ENCODE assay signal across 1 cellular context in the genomic region with DNA sequence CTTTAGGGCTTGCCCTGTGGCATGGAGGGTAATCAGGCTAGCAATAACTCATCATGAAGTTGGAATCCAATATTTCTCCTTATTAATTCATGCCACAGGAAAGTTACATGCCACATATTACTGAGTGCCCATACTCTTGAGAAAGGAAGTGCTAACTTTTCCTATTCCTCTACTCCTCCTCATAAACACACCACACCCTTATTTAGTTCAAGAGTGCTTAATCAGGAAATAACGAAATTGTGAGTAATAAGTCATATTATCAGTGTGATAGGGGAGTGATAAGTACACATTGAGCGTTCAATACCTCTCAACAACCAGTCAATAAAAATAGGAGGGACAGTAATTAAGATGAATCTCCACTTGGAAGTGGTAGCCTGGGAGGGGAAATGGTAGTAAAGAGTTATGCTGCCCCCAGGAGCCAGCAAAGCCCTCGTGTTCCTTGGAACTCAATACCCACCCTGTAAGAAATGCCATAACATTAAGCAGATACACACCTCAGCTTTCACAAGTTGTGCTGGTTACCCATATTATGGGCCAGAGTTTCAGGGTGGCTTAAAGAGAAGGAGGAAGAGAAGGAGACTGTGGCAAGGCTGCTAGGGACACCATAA.
TF ChIP-seq lines count a peak whose summit lies in the region.

No MANE protein-coding gene starts in this region.

TF ChIP-seq in SK-N-SH treated with all-trans-retinoic acid at 6 μM for 48 hours, 23 proteins besides CTCF, POLR2A, EP300 and RAD21:
- no peak for TF ChIP-seq CSDC2 (CRISPR knock-in tag; IDR thresholded peaks at IDR 0.05)
- no peak for TF ChIP-seq RARB (CRISPR knock-in tag; IDR thresholded peaks at IDR 0.05)
- no peak for TF ChIP-seq ZFP30 (CRISPR knock-in tag; IDR thresholded peaks at IDR 0.05)
- TF ChIP-seq SNAI2 (CRISPR knock-in tag; IDR thresholded peaks at IDR 0.05): no peak
- no peak for TF ChIP-seq ESRRG (CRISPR knock-in tag; IDR thresholded peaks at IDR 0.05)
- no peak for TF ChIP-seq ZNF70 (CRISPR knock-in tag; IDR thresholded peaks at IDR 0.05)
- no peak for TF ChIP-seq ARNTL (CRISPR knock-in tag; IDR thresholded peaks at IDR 0.05; ENCODE audit: borderline replicate concordance, low read depth)
- no peak for TF ChIP-seq BACH2 (CRISPR knock-in tag; IDR thresholded peaks at IDR 0.05; ENCODE audit: borderline replicate concordance)
- no peak for TF ChIP-seq TCF4 (CRISPR knock-in tag; IDR thresholded peaks at IDR 0.05; ENCODE audit: borderline replicate concordance)
- no peak for TF ChIP-seq ZC3H10 (CRISPR knock-in tag; IDR thresholded peaks at IDR 0.05)
- no peak for TF ChIP-seq PPARA (CRISPR knock-in tag; IDR thresholded peaks at IDR 0.05; ENCODE audit: borderline replicate concordance)
- no peak for TF ChIP-seq TOX (CRISPR knock-in tag; IDR thresholded peaks at IDR 0.05; ENCODE audit: borderline replicate concordance)
- no peak for TF ChIP-seq ISL1 (CRISPR knock-in tag; IDR thresholded peaks at IDR 0.05)
- TF ChIP-seq, protein P1, sequence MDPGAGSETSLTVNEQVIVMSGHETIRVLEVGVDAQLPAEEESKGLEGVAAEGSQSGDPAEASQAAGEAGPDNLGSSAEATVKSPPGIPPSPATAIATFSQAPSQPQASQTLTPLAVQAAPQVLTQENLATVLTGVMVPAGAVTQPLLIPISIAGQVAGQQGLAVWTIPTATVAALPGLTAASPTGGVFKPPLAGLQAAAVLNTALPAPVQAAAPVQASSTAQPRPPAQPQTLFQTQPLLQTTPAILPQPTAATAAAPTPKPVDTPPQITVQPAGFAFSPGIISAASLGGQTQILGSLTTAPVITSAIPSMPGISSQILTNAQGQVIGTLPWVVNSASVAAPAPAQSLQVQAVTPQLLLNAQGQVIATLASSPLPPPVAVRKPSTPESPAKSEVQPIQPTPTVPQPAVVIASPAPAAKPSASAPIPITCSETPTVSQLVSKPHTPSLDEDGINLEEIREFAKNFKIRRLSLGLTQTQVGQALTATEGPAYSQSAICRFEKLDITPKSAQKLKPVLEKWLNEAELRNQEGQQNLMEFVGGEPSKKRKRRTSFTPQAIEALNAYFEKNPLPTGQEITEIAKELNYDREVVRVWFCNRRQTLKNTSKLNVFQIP (CRISPR knock-in tag; IDR thresholded peaks at IDR 0.05; ENCODE audit: borderline replicate concordance, low read depth): no peak
- no peak for TF ChIP-seq ZFP3 (CRISPR knock-in tag; IDR thresholded peaks at IDR 0.05)
- TF ChIP-seq, protein P2, sequence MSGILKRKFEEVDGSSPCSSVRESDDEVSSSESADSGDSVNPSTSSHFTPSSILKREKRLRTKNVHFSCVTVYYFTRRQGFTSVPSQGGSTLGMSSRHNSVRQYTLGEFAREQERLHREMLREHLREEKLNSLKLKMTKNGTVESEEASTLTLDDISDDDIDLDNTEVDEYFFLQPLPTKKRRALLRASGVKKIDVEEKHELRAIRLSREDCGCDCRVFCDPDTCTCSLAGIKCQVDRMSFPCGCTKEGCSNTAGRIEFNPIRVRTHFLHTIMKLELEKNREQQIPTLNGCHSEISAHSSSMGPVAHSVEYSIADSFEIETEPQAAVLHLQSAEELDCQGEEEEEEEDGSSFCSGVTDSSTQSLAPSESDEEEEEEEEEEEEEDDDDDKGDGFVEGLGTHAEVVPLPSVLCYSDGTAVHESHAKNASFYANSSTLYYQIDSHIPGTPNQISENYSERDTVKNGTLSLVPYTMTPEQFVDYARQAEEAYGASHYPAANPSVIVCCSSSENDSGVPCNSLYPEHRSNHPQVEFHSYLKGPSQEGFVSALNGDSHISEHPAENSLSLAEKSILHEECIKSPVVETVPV (CRISPR knock-in tag; IDR thresholded peaks at IDR 0.05): no peak
- no peak for TF ChIP-seq ZNF8 (CRISPR knock-in tag; IDR thresholded peaks at IDR 0.05)
- TF ChIP-seq, protein P3, sequence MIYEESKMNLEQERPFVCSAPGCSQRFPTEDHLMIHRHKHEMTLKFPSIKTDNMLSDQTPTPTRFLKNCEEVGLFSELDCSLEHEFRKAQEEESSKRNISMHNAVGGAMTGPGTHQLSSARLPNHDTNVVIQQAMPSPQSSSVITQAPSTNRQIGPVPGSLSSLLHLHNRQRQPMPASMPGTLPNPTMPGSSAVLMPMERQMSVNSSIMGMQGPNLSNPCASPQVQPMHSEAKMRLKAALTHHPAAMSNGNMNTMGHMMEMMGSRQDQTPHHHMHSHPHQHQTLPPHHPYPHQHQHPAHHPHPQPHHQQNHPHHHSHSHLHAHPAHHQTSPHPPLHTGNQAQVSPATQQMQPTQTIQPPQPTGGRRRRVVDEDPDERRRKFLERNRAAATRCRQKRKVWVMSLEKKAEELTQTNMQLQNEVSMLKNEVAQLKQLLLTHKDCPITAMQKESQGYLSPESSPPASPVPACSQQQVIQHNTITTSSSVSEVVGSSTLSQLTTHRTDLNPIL (CRISPR knock-in tag; IDR thresholded peaks at IDR 0.05; ENCODE audit: low read depth): no peak
- no peak for TF ChIP-seq OSR1 (CRISPR knock-in tag; IDR thresholded peaks at IDR 0.05)
TF ChIP-seq in SK-N-SH treated with all-trans-retinoic acid at 6 μM for 48 hours: peak in this region for 0.
